15 cellular contexts compared by ENCODE assay signal in the genomic region with DNA sequence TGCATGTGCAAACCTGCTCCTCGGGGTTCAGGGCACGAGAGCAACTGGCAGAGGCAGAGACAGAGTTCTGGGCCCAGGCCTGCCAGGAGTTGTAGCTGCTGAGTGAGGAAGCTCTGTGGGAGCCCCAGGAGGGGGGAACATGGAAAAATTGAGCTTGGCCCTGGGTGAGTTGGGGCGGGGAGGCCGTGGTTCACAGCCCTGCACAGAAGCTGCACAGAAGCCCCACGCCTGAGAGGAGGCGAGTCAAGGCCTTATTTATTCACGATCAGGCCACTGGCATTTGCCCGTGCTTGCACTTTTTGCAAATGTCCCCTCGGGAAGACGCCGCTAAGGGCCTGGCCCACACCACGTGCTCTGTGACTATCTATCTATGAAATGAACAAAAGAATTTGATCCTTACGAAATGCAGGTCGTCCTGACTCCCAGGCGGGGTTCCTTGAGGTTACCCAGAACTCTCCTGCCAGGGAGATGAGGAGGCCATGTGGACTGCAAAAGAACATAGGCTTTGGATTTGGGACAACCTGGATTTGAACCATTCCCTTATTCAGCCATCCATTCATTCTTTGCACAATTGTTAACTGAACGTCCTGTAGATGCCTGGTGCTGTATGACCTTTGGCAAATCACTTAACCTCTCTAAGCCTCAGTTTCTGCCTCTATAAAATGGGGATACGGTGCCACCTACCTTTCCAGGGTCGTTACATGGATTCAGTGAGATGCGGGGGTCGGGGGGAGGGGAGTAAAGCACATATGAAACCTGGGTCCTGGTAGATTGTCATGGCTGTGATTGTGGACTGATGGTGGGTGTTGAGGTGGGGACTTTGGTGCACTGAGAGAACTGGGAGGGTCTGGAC. TPM values are rescaled to one million over a fixed set of nuclear protein-coding genes. Genes with fewer than 3 reads are reported as not detected.
DNase-seq lines count a peak whose midpoint lies in the region; ATAC-seq and TF ChIP-seq lines count a peak whose summit lies in the region.
"Had no signal": no experiment of that assay in that cellular context is flagged by ENCODE, and none has a peak within 500 bp of the region (broad histone marks: within the 10 kb centered on the region; RNA-seq: fewer than 3 reads in every experiment).

No MANE protein-coding gene starts in this region.

- H4K20me1 ChIP-seq in mammary epithelial cell (ENCODE audit: insufficient read depth, low read length) = no peaks in the 10 kb centered on the region

- no peaks in the 10 kb centered on the region for H3K9me3 ChIP-seq in mammary epithelial cell (replicated peaks; ENCODE audit: insufficient read depth, low read length)
- H3K9me3 ChIP-seq in breast epithelium = no peaks in the 10 kb centered on the region
- H3K9me3 ChIP-seq in vagina = no peaks in the 10 kb centered on the region
- H3K9me3 ChIP-seq: stomach had no signal

- 53% methylated on average over 20 of the region's 20 CpGs for WGBS in mammary epithelial cell (ENCODE audit: low coverage, missing lambda C conversion rate)

- TF ChIP-seq POLR2A in breast epithelium (IDR thresholded peaks at IDR 0.05) (no peak), vagina (IDR thresholded peaks at IDR 0.05) (no peak)

- no peaks in the 10 kb centered on the region for H3K27me3 ChIP-seq in mammary epithelial cell (ENCODE audit: insufficient read depth, low read length)
- no peaks in the 10 kb centered on the region for H3K27me3 ChIP-seq in breast epithelium
- H3K27me3 ChIP-seq in vagina = no peaks in the 10 kb centered on the region
- H3K27me3 ChIP-seq: stomach had no signal

- DNase-seq in mammary epithelial cell (peak; percentile 52), breast epithelium (ENCODE audit: low spot score in 2 of 2) (no peak), fibroblast of gingiva (ENCODE audit: low read depth) (peak; percentile 54), mesothelial cell of epicardium (ENCODE audit: low spot score in 2 of 2, unreplicated experiment in 2 of 2) (no peak), vagina (ENCODE audit: extremely low spot score in 2 of 2) (no peak), DMS 273 (lab: John Stamatoyannopoulos, UW; ENCODE audit: unreplicated experiment) (no peak)
- no peak for DNase-seq in effector memory CD8-positive, alpha-beta T cell
- DNase-seq: activated CD4-positive, alpha-beta T cell treated with anti-CD3 and anti-CD28 coated beads for 4 hours; central memory CD4-positive, alpha-beta T cell; KBM-7; NCI-H2081; stimulated activated CD4-positive, alpha-beta T cell treated with anti-CD3 and anti-CD28 coated beads, Interleukin-4, amount 100 ng/mL, for 4 hours; stomach had no signal

- H3K4me3 Mint-ChIP-seq in mesothelial cell of epicardium = no peak overlapping the region
- H3K4me3 Mint-ChIP-seq in effector memory CD8-positive, alpha-beta T cell = no peak overlapping the region

- intact Hi-C loops in mammary epithelial cell (cut with micrococcal nuclease) (loop anchor here (1.0 kb wide), 1 partner anchor 18 kb away; the partner anchor contains the start of gene COL27A1), breast epithelium (cut with DNase I; ENCODE audit: low total_unique reads) (no loop called here), vagina (cut with DNase I) (no loop called here)

- TF ChIP-seq CTCF in mammary epithelial cell (conservative IDR thresholded peaks at IDR 0.05 in 1 of 2, IDR thresholded peaks at IDR 0.05 in 1 of 2; ENCODE audit: extremely low read depth in 1 of 2, insufficient read depth in 1 of 2, low read depth in 1 of 2, low read length in 2 of 2) (no peak), breast epithelium (IDR thresholded peaks at IDR 0.05) (no peak), mesothelial cell of epicardium (IDR thresholded peaks at IDR 0.05; ENCODE audit: unreplicated experiment) (no peak), vagina (IDR thresholded peaks at IDR 0.05) (no peak)

- CTCF ChIA-PET in mammary epithelial cell (lab: Charles Lee; ENCODE audit: low non-redundant PET) = interaction anchor here (0.6 to 0.7 kb wide), 3 partner anchors 10 to 116 kb away, joined by 3 read pairs; no protein-coding TSS in a partner anchor

- peak overlapping the region; percentile 48 for H3K4me2 ChIP-seq in mammary epithelial cell (ENCODE audit: insufficient read depth, low read depth, low read length)

- ATAC-seq in HG03159 (IDR thresholded peaks at IDR 0.05; ENCODE audit: unreplicated experiment) = no peak
- no peak for ATAC-seq in effector memory CD8-positive, alpha-beta T cell (replicated peaks)
- ATAC-seq: HCT116 had no signal

- dilution Hi-C loops in mammary epithelial cell (cut with HindIII; ENCODE audit: low sequenced_read_pairs) = loop anchor here (5.0 kb wide), 1 partner anchor 79 kb away; no protein-coding TSS in a partner anchor

- BruUV-seq in mammary epithelial cell (replicated peaks; lab: Mats Ljungman, UMichigan) = no TSS peak

- no peaks in the 10 kb centered on the region for H3K79me2 ChIP-seq in mammary epithelial cell (ENCODE audit: insufficient read depth, low read length)

- H3K36me3 ChIP-seq in mammary epithelial cell (ENCODE audit: insufficient read depth, low read length) (no peaks in the 10 kb centered on the region), breast epithelium (no peaks in the 10 kb centered on the region), vagina (no peaks in the 10 kb centered on the region)

- in situ Hi-C loops in mammary epithelial cell (cut with MboI; ENCODE audit: low sequenced_read_pairs in 2 of 2) = no loop called here

- peak overlapping the region; percentile 83 for H3K27ac Mint-ChIP-seq in mesothelial cell of epicardium
- no peak overlapping the region for H3K27ac Mint-ChIP-seq in effector memory CD8-positive, alpha-beta T cell

- H3K27me3 Mint-ChIP-seq in mesothelial cell of epicardium (ENCODE audit: low read depth) = no peaks in the 10 kb centered on the region
- peaks cover 40 to 66% of the 10 kb centered on the region in 2 donors for H3K27me3 Mint-ChIP-seq in effector memory CD8-positive, alpha-beta T cell

- no peak overlapping the region for H3K9ac ChIP-seq in mammary epithelial cell (ENCODE audit: insufficient read depth, low read length)

- H3K36me3 Mint-ChIP-seq in mesothelial cell of epicardium = peaks cover 9% of the 10 kb centered on the region
- no peaks in the 10 kb centered on the region for H3K36me3 Mint-ChIP-seq in effector memory CD8-positive, alpha-beta T cell (ENCODE audit: insufficient read depth)

- peaks cover 27% of the 10 kb centered on the region for H3K4me1 ChIP-seq in mammary epithelial cell (ENCODE audit: insufficient read depth, low read length)
- H3K4me1 ChIP-seq in breast epithelium = no peaks in the 10 kb centered on the region
- H3K4me1 ChIP-seq in vagina = peaks cover 96% of the 10 kb centered on the region

- H3K9me3 Mint-ChIP-seq in mesothelial cell of epicardium = no peaks in the 10 kb centered on the region
- no peaks in the 10 kb centered on the region for H3K9me3 Mint-ChIP-seq in effector memory CD8-positive, alpha-beta T cell

- peaks cover 27% of the 10 kb centered on the region for H3K4me1 Mint-ChIP-seq in mesothelial cell of epicardium
- H3K4me1 Mint-ChIP-seq in effector memory CD8-positive, alpha-beta T cell (ENCODE audit: low read depth in 2 of 2) = no peaks in the 10 kb centered on the region

- H3K4me3 ChIP-seq in mammary epithelial cell (replicated peaks in 1 of 3; ENCODE audit: insufficient read depth in 1 of 3, low read depth in 2 of 3, low read length in 3 of 3) = no peak overlapping the region
- H3K4me3 ChIP-seq in breast epithelium = no peak overlapping the region
- H3K4me3 ChIP-seq in vagina = no peak overlapping the region
- H3K4me3 ChIP-seq: stomach had no signal

- peak overlapping the region; percentile 67 for H2AFZ ChIP-seq in mammary epithelial cell (ENCODE audit: low read depth, low read length)

- H3K27ac ChIP-seq in mammary epithelial cell (ENCODE audit: insufficient read depth, low read depth, low read length) (no peak overlapping the region), breast epithelium (no peak overlapping the region), vagina (peak overlapping the region; percentile 88)

RNA-seq across cellular contexts. Expression of gene COL27A1, which starts 17.9 kb away (rescaled TPM):
- total RNA-seq in mammary epithelial cell (10 to 100 TPM in 1 of 2 donors, 1 to 10 TPM in 1; 8.7 to 30.0 TPM), breast epithelium (10 to 100 TPM in 1 of 3 donors, 1 to 10 TPM in 2; 3.5 to 22.0 (median 6.7) TPM), mesothelial cell of epicardium (126 to 138 TPM (median 129 TPM) in 3 replicates), vagina (17.2 TPM)
- polyA plus RNA-seq in mammary epithelial cell = 6.1 TPM
- 7.8 TPM for polyA minus RNA-seq in mammary epithelial cell

Comparison
In these comparisons a context has a peak if more than half of its experiments do, and no peak if none do; other contexts are left out.
1. DNase-seq: peak in mammary epithelial cell (single experiment) and fibroblast of gingiva (single experiment); none in breast epithelium (0 of 2), mesothelial cell of epicardium (0 of 2), vagina (0 of 2), DMS 273 (single experiment) and effector memory CD8-positive, alpha-beta T cell (0 of 3).